Comparison of ENCODE assay signal across 1 cellular context in genomic region chr19:42199440-42200115, GRCh38.
TF ChIP-seq lines count a peak whose summit lies in the region.

No MANE protein-coding gene starts in this region.

TF ChIP-seq in K562, 482 proteins besides CTCF, POLR2A, EP300 and RAD21 (continued from another document):
- TF ChIP-seq ZNF165 (CRISPR knock-in tag; IDR thresholded peaks at IDR 0.05; ENCODE audit: borderline replicate concordance), result no peak
- peak; percentile 59; the same call in 1 of the 2 replicates for TF ChIP-seq SP1 (CRISPR knock-in tag; IDR thresholded peaks at IDR 0.05)
- peak; percentile 50 to 90; a peak in 2 of 4 replicates for TF ChIP-seq MLLT1 (IDR thresholded peaks at IDR 0.05)
- 0 out of 4 replicates have a peak, but pooled peaks of 1 of the 2 experiments have one; percentile 65 for TF ChIP-seq SRF (CRISPR knock-in tag; IDR thresholded peaks at IDR 0.05)
- peak; percentile 72 for TF ChIP-seq EGR1 (conservative IDR thresholded peaks at IDR 0.05)
- TF ChIP-seq ZNF551 (CRISPR knock-in tag; IDR thresholded peaks at IDR 0.05), result no peak
- no peak for TF ChIP-seq EWSR1 (IDR thresholded peaks at IDR 0.05; ENCODE audit: borderline replicate concordance, low read depth, partially characterized antibody)
- TF ChIP-seq ETV1 (tag; conservative IDR thresholded peaks at IDR 0.05; ENCODE audit: low read depth), result peak; percentile 90
- peak; percentile 55 for TF ChIP-seq ZFX (CRISPR knock-in tag; IDR thresholded peaks at IDR 0.05)
- TF ChIP-seq, protein P1, sequence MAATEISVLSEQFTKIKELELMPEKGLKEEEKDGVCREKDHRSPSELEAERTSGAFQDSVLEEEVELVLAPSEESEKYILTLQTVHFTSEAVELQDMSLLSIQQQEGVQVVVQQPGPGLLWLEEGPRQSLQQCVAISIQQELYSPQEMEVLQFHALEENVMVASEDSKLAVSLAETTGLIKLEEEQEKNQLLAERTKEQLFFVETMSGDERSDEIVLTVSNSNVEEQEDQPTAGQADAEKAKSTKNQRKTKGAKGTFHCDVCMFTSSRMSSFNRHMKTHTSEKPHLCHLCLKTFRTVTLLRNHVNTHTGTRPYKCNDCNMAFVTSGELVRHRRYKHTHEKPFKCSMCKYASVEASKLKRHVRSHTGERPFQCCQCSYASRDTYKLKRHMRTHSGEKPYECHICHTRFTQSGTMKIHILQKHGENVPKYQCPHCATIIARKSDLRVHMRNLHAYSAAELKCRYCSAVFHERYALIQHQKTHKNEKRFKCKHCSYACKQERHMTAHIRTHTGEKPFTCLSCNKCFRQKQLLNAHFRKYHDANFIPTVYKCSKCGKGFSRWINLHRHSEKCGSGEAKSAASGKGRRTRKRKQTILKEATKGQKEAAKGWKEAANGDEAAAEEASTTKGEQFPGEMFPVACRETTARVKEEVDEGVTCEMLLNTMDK (IDR thresholded peaks at IDR 0.05; ENCODE audit: borderline replicate concordance, insufficient read depth, low read depth, low read length, poor library complexity, severe bottlenecking), result peak; percentile 84
- TF ChIP-seq SREBF2 (CRISPR knock-in tag; IDR thresholded peaks at IDR 0.05), result no peak
- TF ChIP-seq CBX3 (IDR thresholded peaks at IDR 0.05; ENCODE audit: borderline replicate concordance in 1 of 2, low read length in 2 of 2), result peak in 1 of 2 experiments; percentile 74; a peak in 1 of 3 replicates
- TF ChIP-seq FOXK2 (conservative IDR thresholded peaks at IDR 0.05 in 1 of 2, IDR thresholded peaks at IDR 0.05 in 1 of 2; ENCODE audit: low read depth in 2 of 2), result peak in 1 of 2 experiments; percentile 55; a peak in 1 of 4 replicates
- TF ChIP-seq ZEB2 (IDR thresholded peaks at IDR 0.05), result 0 out of 2 replicates have a peak, but pooled peaks have one; percentile 60
- TF ChIP-seq KLF1 (tag; IDR thresholded peaks at IDR 0.05), result peak; percentile 88
- TF ChIP-seq PHB2 (IDR thresholded peaks at IDR 0.05; ENCODE audit: low read depth), result 0 out of 2 replicates have a peak, but pooled peaks have one; percentile 25
- TF ChIP-seq ARID4B (CRISPR knock-in tag; IDR thresholded peaks at IDR 0.05), result peak; percentile 76
- peak; percentile 76 for TF ChIP-seq SMARCA4 (IDR thresholded peaks at IDR 0.05)
- no peak for TF ChIP-seq CLOCK (CRISPR knock-in tag; IDR thresholded peaks at IDR 0.05; ENCODE audit: borderline replicate concordance)
- no peak for TF ChIP-seq TEAD1 (CRISPR knock-in tag; IDR thresholded peaks at IDR 0.05)
- peak; percentile 70 for TF ChIP-seq ESRRA (IDR thresholded peaks at IDR 0.05; ENCODE audit: borderline replicate concordance, low read depth)
- TF ChIP-seq SMAD3 (CRISPR knock-in tag; conservative IDR thresholded peaks at IDR 0.05), result no peak
- no peak for TF ChIP-seq STAT6 (CRISPR knock-in tag; IDR thresholded peaks at IDR 0.05)
- TF ChIP-seq, protein P2, sequence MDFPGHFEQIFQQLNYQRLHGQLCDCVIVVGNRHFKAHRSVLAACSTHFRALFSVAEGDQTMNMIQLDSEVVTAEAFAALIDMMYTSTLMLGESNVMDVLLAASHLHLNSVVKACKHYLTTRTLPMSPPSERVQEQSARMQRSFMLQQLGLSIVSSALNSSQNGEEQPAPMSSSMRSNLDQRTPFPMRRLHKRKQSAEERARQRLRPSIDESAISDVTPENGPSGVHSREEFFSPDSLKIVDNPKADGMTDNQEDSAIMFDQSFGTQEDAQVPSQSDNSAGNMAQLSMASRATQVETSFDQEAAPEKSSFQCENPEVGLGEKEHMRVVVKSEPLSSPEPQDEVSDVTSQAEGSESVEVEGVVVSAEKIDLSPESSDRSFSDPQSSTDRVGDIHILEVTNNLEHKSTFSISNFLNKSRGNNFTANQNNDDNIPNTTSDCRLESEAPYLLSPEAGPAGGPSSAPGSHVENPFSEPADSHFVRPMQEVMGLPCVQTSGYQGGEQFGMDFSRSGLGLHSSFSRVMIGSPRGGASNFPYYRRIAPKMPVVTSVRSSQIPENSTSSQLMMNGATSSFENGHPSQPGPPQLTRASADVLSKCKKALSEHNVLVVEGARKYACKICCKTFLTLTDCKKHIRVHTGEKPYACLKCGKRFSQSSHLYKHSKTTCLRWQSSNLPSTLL (IDR thresholded peaks at IDR 0.05), result no peak
- TF ChIP-seq ZBTB7A (IDR thresholded peaks at IDR 0.05; ENCODE audit: borderline replicate concordance, control insufficient read depth, low read depth, low read length), result peak; percentile 69; the same call in 1 of the 2 replicates
- TF ChIP-seq, protein P3, sequence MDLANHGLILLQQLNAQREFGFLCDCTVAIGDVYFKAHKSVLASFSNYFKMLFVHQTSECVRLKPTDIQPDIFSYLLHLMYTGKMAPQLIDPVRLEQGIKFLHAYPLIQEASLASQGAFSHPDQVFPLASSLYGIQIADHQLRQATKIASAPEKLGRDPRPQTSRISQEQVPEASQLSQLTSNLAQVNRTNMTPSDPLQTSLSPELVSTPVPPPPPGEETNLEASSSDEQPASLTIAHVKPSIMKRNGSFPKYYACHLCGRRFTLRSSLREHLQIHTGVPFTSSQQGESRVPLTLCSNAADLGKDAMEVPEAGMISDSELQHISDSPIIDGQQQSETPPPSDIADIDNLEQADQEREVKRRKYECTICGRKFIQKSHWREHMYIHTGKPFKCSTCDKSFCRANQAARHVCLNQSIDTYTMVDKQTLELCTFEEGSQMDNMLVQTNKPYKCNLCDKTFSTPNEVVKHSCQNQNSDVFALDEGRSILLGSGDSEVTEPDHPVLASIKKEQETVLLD (IDR thresholded peaks at IDR 0.05), result peak; percentile 77; the same call in 1 of the 2 replicates
- TF ChIP-seq SOX6 (IDR thresholded peaks at IDR 0.05), result peak; percentile 42; the same call in 1 of the 2 replicates
- peak; percentile 81 for TF ChIP-seq DPF2 (IDR thresholded peaks at IDR 0.05)
- TF ChIP-seq ASH1L (IDR thresholded peaks at IDR 0.05; ENCODE audit: borderline replicate concordance, low read depth, partially characterized antibody), result peak; percentile 43
